15 cellular contexts compared by ENCODE assay signal in the genomic region with DNA sequence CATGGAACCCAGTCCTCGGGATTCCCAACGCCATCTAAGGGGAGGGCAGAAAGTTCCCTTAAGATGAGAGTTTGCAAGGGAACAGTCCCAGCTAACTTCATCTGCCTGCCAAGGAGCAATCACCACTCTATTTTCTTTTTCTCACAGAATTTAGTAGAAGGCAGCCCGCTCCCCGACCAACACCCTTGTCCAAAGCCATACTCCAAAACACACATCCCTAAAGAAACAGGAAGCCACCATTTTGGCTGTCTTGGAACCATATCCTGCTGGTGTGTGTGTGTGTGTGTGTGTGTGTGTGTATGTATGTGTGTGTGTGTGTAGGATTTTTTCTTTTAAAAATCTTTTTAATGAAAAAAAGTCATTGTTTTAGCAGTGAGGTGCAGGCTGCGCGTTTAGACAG. TPM values are rescaled to one million over a fixed set of nuclear protein-coding genes. Genes with fewer than 3 reads are reported as not detected.
A peak's percentile ranks its signal among the peaks of the same experiment; 100 is the strongest.
DNase-seq lines count a peak whose midpoint lies in the region; ATAC-seq, FAIRE-seq and TF ChIP-seq lines count a peak whose summit lies in the region.
"Had no signal": no experiment of that assay in that cellular context is flagged by ENCODE, and none has a peak within 500 bp of the region (broad histone marks: within the 10 kb centered on the region; RNA-seq: fewer than 3 reads in every experiment).

No MANE protein-coding gene starts in this region.

- H3K4me1 ChIP-seq in endodermal cell (ENCODE audit: control insufficient read depth, insufficient read depth, low read length), result no peaks in the 10 kb centered on the region
- H3K4me1 ChIP-seq in kidney (ENCODE audit: control insufficient read depth in 1 of 2, insufficient read depth in 1 of 2, low read depth in 1 of 2, low read length in 2 of 2), result peaks cover 7 to 13% of the 10 kb centered on the region in 2 donors

- FAIRE-seq in kidney (lab: Jason Lieb, UNC), result no peak
- FAIRE-seq: H54 had no signal

- H3K36me3 ChIP-seq in endodermal cell (ENCODE audit: control insufficient read depth, insufficient read depth, low read length) (no peaks in the 10 kb centered on the region), kidney (ENCODE audit: control insufficient read depth in 1 of 2, insufficient read depth in 2 of 2, low read length in 2 of 2) (no peaks in the 10 kb centered on the region)
- H3K36me3 ChIP-seq: brain microvascular endothelial cell had no signal

- DNase-seq in CD1c-positive myeloid dendritic cell (ENCODE audit: extremely low spot score), result peak; percentile 12
- no peak for DNase-seq in endodermal cell
- no peak for DNase-seq in kidney
- no peak for DNase-seq in sciatic nerve (ENCODE audit: low spot score)
- no peak for DNase-seq in NCI-H1105 treated with DMSO at 0.1 percent for 48 hours (lab: John Stamatoyannopoulos, UW)
- no peak for DNase-seq in stimulated activated CD8-positive, alpha-beta memory T cell treated with anti-CD3 and anti-CD28 coated beads, Interleukin-4, amount 100 ng/mL, for 48 hours
- DNase-seq in activated CD4-positive, alpha-beta T cell treated with anti-CD3 and anti-CD28 coated beads for 4 hours, result no peak
- no peak for DNase-seq in GM13977 (ENCODE audit: low spot score)
- DNase-seq: brain microvascular endothelial cell; islet precursor cell; NCI-H1694; occipital lobe; stimulated activated CD4-positive, alpha-beta T cell treated with anti-CD3 and anti-CD28 coated beads, Interleukin-2, amount 100 ng/mL, for 48 hours had no signal

- no peaks in the 10 kb centered on the region for H3K36me3 Mint-ChIP-seq in endodermal cell (ENCODE audit: low read depth)

- peak overlapping the region; percentile 80 for H3K4me3 Mint-ChIP-seq in endodermal cell

- peak; percentile 55 for ATAC-seq in sciatic nerve

- H3K27me3 ChIP-seq in endodermal cell (ENCODE audit: control insufficient read depth, insufficient read depth, low read length, poor library complexity, severe bottlenecking), result peaks cover 62% of the 10 kb centered on the region

- H3K9me3 Mint-ChIP-seq in endodermal cell, result no peaks in the 10 kb centered on the region

- H3K4me3 ChIP-seq in endodermal cell (ENCODE audit: low read length) (peak overlapping the region; percentile 74), kidney (ENCODE audit: low read length in 2 of 2) (peak overlapping the region; percentile 70 to 80)
- H3K4me3 ChIP-seq: SK-N-MC had no signal

- 72 to 75% methylated on average over 4 to 6 of the region's 6 CpGs for WGBS in endodermal cell (ENCODE audit: insufficient coverage in 1 of 2, insufficient read length in 1 of 2), 2 experiments

- peaks cover 2% of the 10 kb centered on the region for H3K4me1 Mint-ChIP-seq in endodermal cell

- in situ Hi-C loops in GM13977 (cut with MboI; ENCODE audit: low pct_unique_long_range_greater_than_20kb, low sequenced_read_pairs, unreplicated experiment), result no loop called here

- peaks cover 45% of the 10 kb centered on the region for H3K27me3 Mint-ChIP-seq in endodermal cell (ENCODE audit: insufficient read depth)

- intact Hi-C loops in kidney (cut with DNase I), result no loop called here
- intact Hi-C loops in sciatic nerve (cut with DNase I), result no loop called here

- H3K9ac ChIP-seq in endodermal cell (ENCODE audit: extremely low read depth, low read length, poor library complexity, severe bottlenecking) (no peak overlapping the region), kidney (ENCODE audit: low read length in 2 of 2) (peak overlapping the region in 1 of 2 donors; percentile 75)

- H3K27ac Mint-ChIP-seq in endodermal cell, result no peak overlapping the region

- H3K9me3 ChIP-seq in endodermal cell (ENCODE audit: control insufficient read depth, low read length) (no peaks in the 10 kb centered on the region), kidney (ENCODE audit: control insufficient read depth in 1 of 2, low read length in 2 of 2) (no peaks in the 10 kb centered on the region)

- H3K27ac ChIP-seq in endodermal cell (ENCODE audit: low read depth, low read length) (no peak overlapping the region), kidney (ENCODE audit: low read depth in 2 of 2, low read length in 2 of 2) (peak overlapping the region; percentile 74 to 79)
- H3K27ac ChIP-seq: brain microvascular endothelial cell, SK-N-MC had no signal

- TF ChIP-seq CTCF in endodermal cell (conservative IDR thresholded peaks at IDR 0.05) (no peak), kidney (IDR thresholded peaks at IDR 0.05; ENCODE audit: borderline replicate concordance, extremely low read depth, insufficient read depth) (no peak), GM13977 (IDR thresholded peaks at IDR 0.05; ENCODE audit: extremely low read depth, insufficient read depth, missing control alignments) (no peak)

RNA-seq across cellular contexts. Expression of a gene that starts 7.0 kb away (rescaled TPM):
- total RNA-seq in endodermal cell (10 to 100 TPM; 15.3 to 17.0 TPM), kidney (40.1 TPM), sciatic nerve (57.4 TPM)
- polyA plus RNA-seq in endodermal cell (2013, experiment 1 of 2), result 3.0 TPM
- 2.2 TPM for polyA plus RNA-seq in endodermal cell (2013, experiment 2 of 2)
- polyA plus RNA-seq in kidney (ENCODE audit: insufficient read depth, low read depth, low replicate concordance), result 18.7 TPM
